Comparison of ENCODE assay signal across 2 cellular contexts in the genomic region with DNA sequence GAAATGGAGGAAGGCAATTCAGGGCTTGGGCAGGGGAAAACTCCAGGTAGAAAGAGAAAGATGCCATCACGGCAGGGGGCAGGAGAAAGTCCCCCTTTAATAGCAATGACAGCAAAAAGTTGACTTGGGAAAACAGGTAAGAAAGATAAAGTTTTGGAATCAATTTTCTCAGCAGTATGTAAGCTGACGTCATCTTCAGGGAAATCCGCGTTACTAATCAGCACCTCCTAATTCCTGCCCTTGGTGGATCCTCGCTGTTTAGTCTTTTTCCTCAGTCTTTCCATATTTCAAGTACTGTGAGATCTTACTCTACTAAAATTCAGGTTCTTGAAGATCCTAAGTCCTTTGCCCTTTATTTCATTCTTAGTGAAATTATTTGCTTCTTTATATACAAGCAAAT.
A peak's percentile ranks its signal among the peaks of the same experiment; 100 is the strongest.
TF ChIP-seq lines count a peak whose summit lies in the region.

No MANE protein-coding gene starts in this region.

TF ChIP-seq in GM23338, 12 proteins besides CTCF, POLR2A, EP300 and RAD21 (continued from another document):
- TF ChIP-seq, protein P1, sequence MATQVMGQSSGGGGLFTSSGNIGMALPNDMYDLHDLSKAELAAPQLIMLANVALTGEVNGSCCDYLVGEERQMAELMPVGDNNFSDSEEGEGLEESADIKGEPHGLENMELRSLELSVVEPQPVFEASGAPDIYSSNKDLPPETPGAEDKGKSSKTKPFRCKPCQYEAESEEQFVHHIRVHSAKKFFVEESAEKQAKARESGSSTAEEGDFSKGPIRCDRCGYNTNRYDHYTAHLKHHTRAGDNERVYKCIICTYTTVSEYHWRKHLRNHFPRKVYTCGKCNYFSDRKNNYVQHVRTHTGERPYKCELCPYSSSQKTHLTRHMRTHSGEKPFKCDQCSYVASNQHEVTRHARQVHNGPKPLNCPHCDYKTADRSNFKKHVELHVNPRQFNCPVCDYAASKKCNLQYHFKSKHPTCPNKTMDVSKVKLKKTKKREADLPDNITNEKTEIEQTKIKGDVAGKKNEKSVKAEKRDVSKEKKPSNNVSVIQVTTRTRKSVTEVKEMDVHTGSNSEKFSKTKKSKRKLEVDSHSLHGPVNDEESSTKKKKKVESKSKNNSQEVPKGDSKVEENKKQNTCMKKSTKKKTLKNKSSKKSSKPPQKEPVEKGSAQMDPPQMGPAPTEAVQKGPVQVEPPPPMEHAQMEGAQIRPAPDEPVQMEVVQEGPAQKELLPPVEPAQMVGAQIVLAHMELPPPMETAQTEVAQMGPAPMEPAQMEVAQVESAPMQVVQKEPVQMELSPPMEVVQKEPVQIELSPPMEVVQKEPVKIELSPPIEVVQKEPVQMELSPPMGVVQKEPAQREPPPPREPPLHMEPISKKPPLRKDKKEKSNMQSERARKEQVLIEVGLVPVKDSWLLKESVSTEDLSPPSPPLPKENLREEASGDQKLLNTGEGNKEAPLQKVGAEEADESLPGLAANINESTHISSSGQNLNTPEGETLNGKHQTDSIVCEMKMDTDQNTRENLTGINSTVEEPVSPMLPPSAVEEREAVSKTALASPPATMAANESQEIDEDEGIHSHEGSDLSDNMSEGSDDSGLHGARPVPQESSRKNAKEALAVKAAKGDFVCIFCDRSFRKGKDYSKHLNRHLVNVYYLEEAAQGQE (IDR thresholded peaks at IDR 0.05; ENCODE audit: unreplicated experiment), result no peak
- TF ChIP-seq POLR2AphosphoS5 (IDR thresholded peaks at IDR 0.05; ENCODE audit: low read depth) (no peak), ZNF114 (CRISPR knock-in tag; IDR thresholded peaks at IDR 0.05) (no peak), STAT1 (IDR thresholded peaks at IDR 0.05; ENCODE audit: unreplicated experiment) (no peak), NANOG (IDR thresholded peaks at IDR 0.05; ENCODE audit: borderline replicate concordance) (no peak), ZNF331 (CRISPR knock-in tag; IDR thresholded peaks at IDR 0.05; ENCODE audit: low read depth) (no peak), CREB1 (CRISPR knock-in tag; IDR thresholded peaks at IDR 0.05; ENCODE audit: low read depth) (no peak), EZH2phosphoT487 (IDR thresholded peaks at IDR 0.05; ENCODE audit: unreplicated experiment) (no peak)
- TF ChIP-seq, protein P2, sequence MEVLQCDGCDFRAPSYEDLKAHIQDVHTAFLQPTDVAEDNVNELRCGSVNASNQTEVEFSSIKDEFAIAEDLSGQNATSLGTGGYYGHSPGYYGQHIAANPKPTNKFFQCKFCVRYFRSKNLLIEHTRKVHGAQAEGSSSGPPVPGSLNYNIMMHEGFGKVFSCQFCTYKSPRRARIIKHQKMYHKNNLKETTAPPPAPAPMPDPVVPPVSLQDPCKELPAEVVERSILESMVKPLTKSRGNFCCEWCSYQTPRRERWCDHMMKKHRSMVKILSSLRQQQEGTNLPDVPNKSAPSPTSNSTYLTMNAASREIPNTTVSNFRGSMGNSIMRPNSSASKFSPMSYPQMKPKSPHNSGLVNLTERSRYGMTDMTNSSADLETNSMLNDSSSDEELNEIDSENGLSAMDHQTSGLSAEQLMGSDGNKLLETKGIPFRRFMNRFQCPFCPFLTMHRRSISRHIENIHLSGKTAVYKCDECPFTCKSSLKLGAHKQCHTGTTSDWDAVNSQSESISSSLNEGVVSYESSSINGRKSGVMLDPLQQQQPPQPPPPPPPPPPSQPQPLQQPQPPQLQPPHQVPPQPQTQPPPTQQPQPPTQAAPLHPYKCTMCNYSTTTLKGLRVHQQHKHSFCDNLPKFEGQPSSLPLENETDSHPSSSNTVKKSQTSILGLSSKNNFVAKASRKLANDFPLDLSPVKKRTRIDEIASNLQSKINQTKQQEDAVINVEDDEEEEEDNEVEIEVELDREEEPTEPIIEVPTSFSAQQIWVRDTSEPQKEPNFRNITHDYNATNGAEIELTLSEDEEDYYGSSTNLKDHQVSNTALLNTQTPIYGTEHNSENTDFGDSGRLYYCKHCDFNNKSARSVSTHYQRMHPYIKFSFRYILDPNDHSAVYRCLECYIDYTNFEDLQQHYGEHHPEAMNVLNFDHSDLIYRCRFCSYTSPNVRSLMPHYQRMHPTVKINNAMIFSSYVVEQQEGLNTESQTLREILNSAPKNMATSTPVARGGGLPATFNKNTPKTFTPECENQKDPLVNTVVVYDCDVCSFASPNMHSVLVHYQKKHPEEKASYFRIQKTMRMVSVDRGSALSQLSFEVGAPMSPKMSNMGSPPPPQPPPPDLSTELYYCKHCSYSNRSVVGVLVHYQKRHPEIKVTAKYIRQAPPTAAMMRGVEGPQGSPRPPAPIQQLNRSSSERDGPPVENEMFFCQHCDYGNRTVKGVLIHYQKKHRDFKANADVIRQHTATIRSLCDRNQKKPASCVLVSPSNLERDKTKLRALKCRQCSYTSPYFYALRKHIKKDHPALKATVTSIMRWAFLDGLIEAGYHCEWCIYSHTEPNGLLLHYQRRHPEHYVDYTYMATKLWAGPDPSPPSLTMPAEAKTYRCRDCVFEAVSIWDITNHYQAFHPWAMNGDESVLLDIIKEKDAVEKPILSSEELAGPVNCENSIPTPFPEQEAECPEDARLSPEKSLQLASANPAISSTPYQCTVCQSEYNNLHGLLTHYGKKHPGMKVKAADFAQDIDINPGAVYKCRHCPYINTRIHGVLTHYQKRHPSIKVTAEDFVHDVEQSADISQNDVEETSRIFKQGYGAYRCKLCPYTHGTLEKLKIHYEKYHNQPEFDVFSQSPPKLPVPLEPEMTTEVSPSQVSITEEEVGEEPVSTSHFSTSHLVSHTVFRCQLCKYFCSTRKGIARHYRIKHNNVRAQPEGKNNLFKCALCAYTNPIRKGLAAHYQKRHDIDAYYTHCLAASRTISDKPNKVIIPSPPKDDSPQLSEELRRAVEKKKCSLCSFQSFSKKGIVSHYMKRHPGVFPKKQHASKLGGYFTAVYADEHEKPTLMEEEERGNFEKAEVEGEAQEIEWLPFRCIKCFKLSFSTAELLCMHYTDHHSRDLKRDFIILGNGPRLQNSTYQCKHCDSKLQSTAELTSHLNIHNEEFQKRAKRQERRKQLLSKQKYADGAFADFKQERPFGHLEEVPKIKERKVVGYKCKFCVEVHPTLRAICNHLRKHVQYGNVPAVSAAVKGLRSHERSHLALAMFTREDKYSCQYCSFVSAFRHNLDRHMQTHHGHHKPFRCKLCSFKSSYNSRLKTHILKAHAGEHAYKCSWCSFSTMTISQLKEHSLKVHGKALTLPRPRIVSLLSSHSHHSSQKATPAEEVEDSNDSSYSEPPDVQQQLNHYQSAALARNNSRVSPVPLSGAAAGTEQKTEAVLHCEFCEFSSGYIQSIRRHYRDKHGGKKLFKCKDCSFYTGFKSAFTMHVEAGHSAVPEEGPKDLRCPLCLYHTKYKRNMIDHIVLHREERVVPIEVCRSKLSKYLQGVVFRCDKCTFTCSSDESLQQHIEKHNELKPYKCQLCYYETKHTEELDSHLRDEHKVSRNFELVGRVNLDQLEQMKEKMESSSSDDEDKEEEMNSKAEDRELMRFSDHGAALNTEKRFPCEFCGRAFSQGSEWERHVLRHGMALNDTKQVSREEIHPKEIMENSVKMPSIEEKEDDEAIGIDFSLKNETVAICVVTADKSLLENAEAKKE (CRISPR knock-in tag; IDR thresholded peaks at IDR 0.05), result no peak
- TF ChIP-seq, protein P3, sequence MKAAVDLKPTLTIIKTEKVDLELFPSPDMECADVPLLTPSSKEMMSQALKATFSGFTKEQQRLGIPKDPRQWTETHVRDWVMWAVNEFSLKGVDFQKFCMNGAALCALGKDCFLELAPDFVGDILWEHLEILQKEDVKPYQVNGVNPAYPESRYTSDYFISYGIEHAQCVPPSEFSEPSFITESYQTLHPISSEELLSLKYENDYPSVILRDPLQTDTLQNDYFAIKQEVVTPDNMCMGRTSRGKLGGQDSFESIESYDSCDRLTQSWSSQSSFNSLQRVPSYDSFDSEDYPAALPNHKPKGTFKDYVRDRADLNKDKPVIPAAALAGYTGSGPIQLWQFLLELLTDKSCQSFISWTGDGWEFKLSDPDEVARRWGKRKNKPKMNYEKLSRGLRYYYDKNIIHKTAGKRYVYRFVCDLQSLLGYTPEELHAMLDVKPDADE (IDR thresholded peaks at IDR 0.05), result no peak
TF ChIP-seq in GM23338: peak in this region for 0.

TF ChIP-seq in K562, 482 proteins besides CTCF, POLR2A, EP300 and RAD21 (continued from another document):
- TF ChIP-seq, protein P4, sequence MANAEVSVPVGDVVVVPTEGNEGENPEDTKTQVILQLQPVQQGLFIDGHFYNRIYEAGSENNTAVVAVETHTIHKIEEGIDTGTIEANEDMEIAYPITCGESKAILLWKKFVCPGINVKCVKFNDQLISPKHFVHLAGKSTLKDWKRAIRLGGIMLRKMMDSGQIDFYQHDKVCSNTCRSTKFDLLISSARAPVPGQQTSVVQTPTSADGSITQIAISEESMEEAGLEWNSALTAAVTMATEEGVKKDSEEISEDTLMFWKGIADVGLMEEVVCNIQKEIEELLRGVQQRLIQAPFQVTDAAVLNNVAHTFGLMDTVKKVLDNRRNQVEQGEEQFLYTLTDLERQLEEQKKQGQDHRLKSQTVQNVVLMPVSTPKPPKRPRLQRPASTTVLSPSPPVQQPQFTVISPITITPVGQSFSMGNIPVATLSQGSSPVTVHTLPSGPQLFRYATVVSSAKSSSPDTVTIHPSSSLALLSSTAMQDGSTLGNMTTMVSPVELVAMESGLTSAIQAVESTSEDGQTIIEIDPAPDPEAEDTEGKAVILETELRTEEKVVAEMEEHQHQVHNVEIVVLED (CRISPR knock-in tag; IDR thresholded peaks at IDR 0.05), result no peak
- TF ChIP-seq ATF7 (IDR thresholded peaks at IDR 0.05) (peak; percentile 91), ERF (CRISPR knock-in tag; IDR thresholded peaks at IDR 0.05) (no peak), MEIS2 (IDR thresholded peaks at IDR 0.05; ENCODE audit: partially characterized antibody) (no peak), ZNF830 (CRISPR knock-in tag; IDR thresholded peaks at IDR 0.05) (no peak)
- TF ChIP-seq, protein P5, sequence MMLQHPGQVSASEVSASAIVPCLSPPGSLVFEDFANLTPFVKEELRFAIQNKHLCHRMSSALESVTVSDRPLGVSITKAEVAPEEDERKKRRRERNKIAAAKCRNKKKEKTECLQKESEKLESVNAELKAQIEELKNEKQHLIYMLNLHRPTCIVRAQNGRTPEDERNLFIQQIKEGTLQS (IDR thresholded peaks at IDR 0.05), result peak; percentile 91
- TF ChIP-seq, protein P5 (CRISPR knock-in tag; conservative IDR thresholded peaks at IDR 0.05), result no peak
- TF ChIP-seq, protein P6, sequence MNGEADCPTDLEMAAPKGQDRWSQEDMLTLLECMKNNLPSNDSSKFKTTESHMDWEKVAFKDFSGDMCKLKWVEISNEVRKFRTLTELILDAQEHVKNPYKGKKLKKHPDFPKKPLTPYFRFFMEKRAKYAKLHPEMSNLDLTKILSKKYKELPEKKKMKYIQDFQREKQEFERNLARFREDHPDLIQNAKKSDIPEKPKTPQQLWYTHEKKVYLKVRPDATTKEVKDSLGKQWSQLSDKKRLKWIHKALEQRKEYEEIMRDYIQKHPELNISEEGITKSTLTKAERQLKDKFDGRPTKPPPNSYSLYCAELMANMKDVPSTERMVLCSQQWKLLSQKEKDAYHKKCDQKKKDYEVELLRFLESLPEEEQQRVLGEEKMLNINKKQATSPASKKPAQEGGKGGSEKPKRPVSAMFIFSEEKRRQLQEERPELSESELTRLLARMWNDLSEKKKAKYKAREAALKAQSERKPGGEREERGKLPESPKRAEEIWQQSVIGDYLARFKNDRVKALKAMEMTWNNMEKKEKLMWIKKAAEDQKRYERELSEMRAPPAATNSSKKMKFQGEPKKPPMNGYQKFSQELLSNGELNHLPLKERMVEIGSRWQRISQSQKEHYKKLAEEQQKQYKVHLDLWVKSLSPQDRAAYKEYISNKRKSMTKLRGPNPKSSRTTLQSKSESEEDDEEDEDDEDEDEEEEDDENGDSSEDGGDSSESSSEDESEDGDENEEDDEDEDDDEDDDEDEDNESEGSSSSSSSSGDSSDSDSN (IDR thresholded peaks at IDR 0.05; ENCODE audit: borderline replicate concordance in 1 of 2, low read depth in 2 of 2, low read length in 2 of 2), result no peak
